Comparison of ENCODE assay signal across 1 cellular context in the genomic region with DNA sequence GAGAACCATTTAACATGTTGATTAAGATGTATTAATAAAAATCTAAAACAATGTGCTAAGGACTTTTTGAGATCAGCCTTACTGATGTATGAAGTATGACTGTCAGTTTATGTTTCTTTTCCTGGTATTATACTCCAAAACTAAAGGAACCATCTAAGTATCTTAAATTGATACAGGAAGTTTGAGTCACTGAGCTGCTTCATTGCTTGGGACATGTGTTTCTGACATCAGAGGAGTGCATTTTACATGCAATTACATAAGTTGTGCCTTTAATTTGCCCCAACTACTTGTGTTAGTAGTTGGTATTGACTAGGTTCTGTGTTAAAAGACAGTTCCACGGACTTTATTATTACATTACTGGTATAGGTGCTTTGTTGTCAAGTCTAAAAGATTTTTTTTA.
A peak's percentile ranks its signal among the peaks of the same experiment; 100 is the strongest.
TF ChIP-seq lines count a peak whose summit lies in the region.

No MANE protein-coding gene starts in this region.

TF ChIP-seq in K562, 482 proteins besides CTCF, POLR2A, EP300 and RAD21:
- TF ChIP-seq JUN (IDR thresholded peaks at IDR 0.05; ENCODE audit: borderline replicate concordance, low read depth, low read length), result no peak
- TF ChIP-seq JUN (CRISPR knock-in tag; IDR thresholded peaks at IDR 0.05; ENCODE audit: borderline replicate concordance), result no peak
- no peak for TF ChIP-seq ZNF175 (CRISPR knock-in tag; IDR thresholded peaks at IDR 0.05; ENCODE audit: low read depth)
- TF ChIP-seq ETS2 (tag; IDR thresholded peaks at IDR 0.05; ENCODE audit: borderline replicate concordance, poor library complexity, severe bottlenecking), result no peak
- no peak for TF ChIP-seq SIRT6 (IDR thresholded peaks at IDR 0.05; ENCODE audit: low read depth, low read length)
- TF ChIP-seq, protein P1, sequence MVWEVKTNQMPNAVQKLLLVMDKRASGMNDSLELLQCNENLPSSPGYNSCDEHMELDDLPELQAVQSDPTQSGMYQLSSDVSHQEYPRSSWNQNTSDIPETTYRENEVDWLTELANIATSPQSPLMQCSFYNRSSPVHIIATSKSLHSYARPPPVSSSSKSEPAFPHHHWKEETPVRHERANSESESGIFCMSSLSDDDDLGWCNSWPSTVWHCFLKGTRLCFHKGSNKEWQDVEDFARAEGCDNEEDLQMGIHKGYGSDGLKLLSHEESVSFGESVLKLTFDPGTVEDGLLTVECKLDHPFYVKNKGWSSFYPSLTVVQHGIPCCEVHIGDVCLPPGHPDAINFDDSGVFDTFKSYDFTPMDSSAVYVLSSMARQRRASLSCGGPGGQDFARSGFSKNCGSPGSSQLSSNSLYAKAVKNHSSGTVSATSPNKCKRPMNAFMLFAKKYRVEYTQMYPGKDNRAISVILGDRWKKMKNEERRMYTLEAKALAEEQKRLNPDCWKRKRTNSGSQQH (CRISPR knock-in tag; IDR thresholded peaks at IDR 0.05), result no peak
- TF ChIP-seq CEBPG (CRISPR knock-in tag; IDR thresholded peaks at IDR 0.05), result no peak
- 0 out of 4 replicates have a peak, but pooled peaks of 1 of the 2 experiments have one; percentile 15 for TF ChIP-seq CEBPG (tag; conservative IDR thresholded peaks at IDR 0.05 in 1 of 2, IDR thresholded peaks at IDR 0.05 in 1 of 2)
- TF ChIP-seq, protein P2, sequence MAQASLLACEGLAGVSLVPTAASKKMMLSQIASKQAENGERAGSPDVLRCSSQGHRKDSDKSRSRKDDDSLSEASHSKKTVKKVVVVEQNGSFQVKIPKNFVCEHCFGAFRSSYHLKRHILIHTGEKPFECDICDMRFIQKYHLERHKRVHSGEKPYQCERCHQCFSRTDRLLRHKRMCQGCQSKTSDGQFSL (CRISPR knock-in tag; IDR thresholded peaks at IDR 0.05), result no peak
- TF ChIP-seq, protein P2 (tag; IDR thresholded peaks at IDR 0.05), result no peak
- TF ChIP-seq BRD9 (IDR thresholded peaks at IDR 0.05; ENCODE audit: low read depth, partially characterized antibody), result no peak
- TF ChIP-seq, protein P3, sequence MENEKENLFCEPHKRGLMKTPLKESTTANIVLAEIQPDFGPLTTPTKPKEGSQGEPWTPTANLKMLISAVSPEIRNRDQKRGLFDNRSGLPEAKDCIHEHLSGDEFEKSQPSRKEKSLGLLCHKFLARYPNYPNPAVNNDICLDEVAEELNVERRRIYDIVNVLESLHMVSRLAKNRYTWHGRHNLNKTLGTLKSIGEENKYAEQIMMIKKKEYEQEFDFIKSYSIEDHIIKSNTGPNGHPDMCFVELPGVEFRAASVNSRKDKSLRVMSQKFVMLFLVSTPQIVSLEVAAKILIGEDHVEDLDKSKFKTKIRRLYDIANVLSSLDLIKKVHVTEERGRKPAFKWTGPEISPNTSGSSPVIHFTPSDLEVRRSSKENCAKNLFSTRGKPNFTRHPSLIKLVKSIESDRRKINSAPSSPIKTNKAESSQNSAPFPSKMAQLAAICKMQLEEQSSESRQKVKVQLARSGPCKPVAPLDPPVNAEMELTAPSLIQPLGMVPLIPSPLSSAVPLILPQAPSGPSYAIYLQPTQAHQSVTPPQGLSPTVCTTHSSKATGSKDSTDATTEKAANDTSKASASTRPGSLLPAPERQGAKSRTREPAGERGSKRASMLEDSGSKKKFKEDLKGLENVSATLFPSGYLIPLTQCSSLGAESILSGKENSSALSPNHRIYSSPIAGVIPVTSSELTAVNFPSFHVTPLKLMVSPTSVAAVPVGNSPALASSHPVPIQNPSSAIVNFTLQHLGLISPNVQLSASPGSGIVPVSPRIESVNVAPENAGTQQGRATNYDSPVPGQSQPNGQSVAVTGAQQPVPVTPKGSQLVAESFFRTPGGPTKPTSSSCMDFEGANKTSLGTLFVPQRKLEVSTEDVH (IDR thresholded peaks at IDR 0.05; ENCODE audit: low read depth, partially characterized antibody), result no peak
- TF ChIP-seq, protein P4, sequence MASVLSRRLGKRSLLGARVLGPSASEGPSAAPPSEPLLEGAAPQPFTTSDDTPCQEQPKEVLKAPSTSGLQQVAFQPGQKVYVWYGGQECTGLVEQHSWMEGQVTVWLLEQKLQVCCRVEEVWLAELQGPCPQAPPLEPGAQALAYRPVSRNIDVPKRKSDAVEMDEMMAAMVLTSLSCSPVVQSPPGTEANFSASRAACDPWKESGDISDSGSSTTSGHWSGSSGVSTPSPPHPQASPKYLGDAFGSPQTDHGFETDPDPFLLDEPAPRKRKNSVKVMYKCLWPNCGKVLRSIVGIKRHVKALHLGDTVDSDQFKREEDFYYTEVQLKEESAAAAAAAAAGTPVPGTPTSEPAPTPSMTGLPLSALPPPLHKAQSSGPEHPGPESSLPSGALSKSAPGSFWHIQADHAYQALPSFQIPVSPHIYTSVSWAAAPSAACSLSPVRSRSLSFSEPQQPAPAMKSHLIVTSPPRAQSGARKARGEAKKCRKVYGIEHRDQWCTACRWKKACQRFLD (CRISPR knock-in tag; IDR thresholded peaks at IDR 0.05), result no peak
- TF ChIP-seq, protein P5, sequence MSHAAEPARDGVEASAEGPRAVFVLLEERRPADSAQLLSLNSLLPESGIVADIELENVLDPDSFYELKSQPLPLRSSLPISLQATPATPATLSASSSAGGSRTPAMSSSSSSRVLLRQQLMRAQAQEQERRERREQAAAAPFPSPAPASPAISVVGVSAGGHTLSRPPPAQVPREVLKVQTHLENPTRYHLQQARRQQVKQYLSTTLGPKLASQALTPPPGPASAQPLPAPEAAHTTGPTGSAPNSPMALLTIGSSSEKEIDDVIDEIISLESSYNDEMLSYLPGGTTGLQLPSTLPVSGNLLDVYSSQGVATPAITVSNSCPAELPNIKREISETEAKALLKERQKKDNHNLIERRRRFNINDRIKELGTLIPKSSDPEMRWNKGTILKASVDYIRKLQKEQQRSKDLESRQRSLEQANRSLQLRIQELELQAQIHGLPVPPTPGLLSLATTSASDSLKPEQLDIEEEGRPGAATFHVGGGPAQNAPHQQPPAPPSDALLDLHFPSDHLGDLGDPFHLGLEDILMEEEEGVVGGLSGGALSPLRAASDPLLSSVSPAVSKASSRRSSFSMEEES (CRISPR knock-in tag; IDR thresholded peaks at IDR 0.05), result no peak
- TF ChIP-seq, protein P6, sequence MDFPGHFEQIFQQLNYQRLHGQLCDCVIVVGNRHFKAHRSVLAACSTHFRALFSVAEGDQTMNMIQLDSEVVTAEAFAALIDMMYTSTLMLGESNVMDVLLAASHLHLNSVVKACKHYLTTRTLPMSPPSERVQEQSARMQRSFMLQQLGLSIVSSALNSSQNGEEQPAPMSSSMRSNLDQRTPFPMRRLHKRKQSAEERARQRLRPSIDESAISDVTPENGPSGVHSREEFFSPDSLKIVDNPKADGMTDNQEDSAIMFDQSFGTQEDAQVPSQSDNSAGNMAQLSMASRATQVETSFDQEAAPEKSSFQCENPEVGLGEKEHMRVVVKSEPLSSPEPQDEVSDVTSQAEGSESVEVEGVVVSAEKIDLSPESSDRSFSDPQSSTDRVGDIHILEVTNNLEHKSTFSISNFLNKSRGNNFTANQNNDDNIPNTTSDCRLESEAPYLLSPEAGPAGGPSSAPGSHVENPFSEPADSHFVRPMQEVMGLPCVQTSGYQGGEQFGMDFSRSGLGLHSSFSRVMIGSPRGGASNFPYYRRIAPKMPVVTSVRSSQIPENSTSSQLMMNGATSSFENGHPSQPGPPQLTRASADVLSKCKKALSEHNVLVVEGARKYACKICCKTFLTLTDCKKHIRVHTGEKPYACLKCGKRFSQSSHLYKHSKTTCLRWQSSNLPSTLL (IDR thresholded peaks at IDR 0.05), result no peak
- 0 out of 2 replicates have a peak, but pooled peaks have one; percentile 58 for TF ChIP-seq ZNF584 (CRISPR knock-in tag; IDR thresholded peaks at IDR 0.05; ENCODE audit: low read depth)
TF ChIP-seq in K562: peak in this region for 2.
